ENCODE assay signal across 29 cellular contexts in genomic region chr16:3346041-3346440, GRCh38. TPM values are rescaled to one million over a fixed set of nuclear protein-coding genes. Genes with fewer than 3 reads are reported as not detected.
"Had no signal": no experiment of that assay in that cellular context is flagged by ENCODE, and none has a peak within 500 bp of the region (broad histone marks: within the 10 kb centered on the region; RNA-seq: fewer than 3 reads in every experiment).

No MANE protein-coding gene starts in this region.

- H3K4me3 Mint-ChIP-seq: dendritic cell treated with granulocyte-macrophage colony-stimulating factor and Interleukin-4, amounts not matched to agents 40 ng/mL and 50 ng/mL, for 4 days; effector memory CD8-positive, alpha-beta T cell; endodermal cell; mesothelial cell of epicardium had no signal

- H3K4me1 Mint-ChIP-seq: endodermal cell, mesothelial cell of epicardium had no signal

- H3K27me3 ChIP-seq: colonic mucosa, esophagus squamous epithelium, gastrocnemius medialis, heart right ventricle, left lung had no signal

- H3K4me1 ChIP-seq: colonic mucosa, esophagus squamous epithelium, gastrocnemius medialis, left lung, lower lobe of right lung had no signal

- H3K27ac Mint-ChIP-seq: dendritic cell treated with granulocyte-macrophage colony-stimulating factor and Interleukin-4, amounts not matched to agents 40 ng/mL and 50 ng/mL, for 4 days; effector memory CD8-positive, alpha-beta T cell; endodermal cell; mesothelial cell of epicardium; naive B cell had no signal

- H3K4me3 ChIP-seq: colonic mucosa, esophagus squamous epithelium, gastrocnemius medialis, heart right ventricle, left lung, lower lobe of right lung, mucosa of descending colon had no signal

- H3K9me3 ChIP-seq: colonic mucosa, gastrocnemius medialis, heart right ventricle, left lung, lower lobe of right lung, mucosa of descending colon had no signal

- H3K27ac ChIP-seq: colonic mucosa, epithelial cell of prostate, esophagus squamous epithelium, gastrocnemius medialis, heart right ventricle, left lung, lower lobe of right lung had no signal

- H3K9me3 Mint-ChIP-seq: effector memory CD8-positive, alpha-beta T cell had no signal

- ATAC-seq: effector memory CD8-positive, alpha-beta T cell; esophagus mucosa; gastrocnemius medialis; heart right ventricle; left cardiac atrium; left lung; left ventricle myocardium superior; lower lobe of right lung; mucosa of descending colon had no signal

- H3K27me3 Mint-ChIP-seq: naive B cell had no signal

- H3K36me3 ChIP-seq: colonic mucosa, esophagus squamous epithelium, gastrocnemius medialis, heart right ventricle, left lung, lower lobe of right lung had no signal

- DNase-seq: colonic mucosa; cortex of kidney; effector CD8-positive, alpha-beta T cell; effector memory CD8-positive, alpha-beta T cell; endodermal cell; erythroblast; esophagus squamous epithelium; foreskin fibroblast; foreskin melanocyte; gastrocnemius medialis; glutamatergic neuron; head of caudate nucleus; heart right ventricle; hippocampal formation; left cardiac atrium; left lung; left ventricle myocardium superior; lower lobe of right lung; mesenchymal stem cell; mucosa of descending colon; naive B cell had no signal

- H3K36me3 Mint-ChIP-seq: mesothelial cell of epicardium had no signal

RNA-seq across cellular contexts. Expression of gene OR2C1, which starts 9.6 kb away (rescaled TPM):
- total RNA-seq: colonic mucosa, endodermal cell, esophagus mucosa, esophagus squamous epithelium, gastrocnemius medialis, glomerular endothelial cell, left lung, left ventricle myocardium superior, lower lobe of right lung, lung microvascular endothelial cell, mesenteric fat pad, myocyte had no signal
